ENCODE assay signal across 10 cellular contexts in genomic region chr3:122245513-122246174, GRCh38.
DNase-seq lines count a peak whose midpoint lies in the region; ATAC-seq, FAIRE-seq and TF ChIP-seq lines count a peak whose summit lies in the region.
"Had no signal": no experiment of that assay in that cellular context is flagged by ENCODE, and none has a peak within 500 bp of the region (broad histone marks: within the 10 kb centered on the region; RNA-seq: fewer than 3 reads in every experiment).

No MANE protein-coding gene starts in this region.

- no peak overlapping the region for H3K27ac ChIP-seq in kidney (ENCODE audit: low read depth in 2 of 2, low read length in 2 of 2)

- peaks cover 36% of the 10 kb centered on the region for H3K27me3 Mint-ChIP-seq in T-helper 2 cell treated with Interferon-gamma antibody and Interleukin-4, amounts not matched to agents 5 μg/mL and 100 μg/mL, for 36 hours (ENCODE audit: low read depth)

- DNase-seq in AG10803 (ENCODE audit: low read depth), result peak; percentile 30
- DNase-seq in T-helper 2 cell treated with Interferon-gamma antibody and Interleukin-4, amounts not matched to agents 5 μg/mL and 100 μg/mL, for 36 hours (ENCODE audit: low spot score), result no peak
- no peak for DNase-seq in kidney
- no peak for DNase-seq in left lobe of liver (ENCODE audit: low spot score)
- no peak for DNase-seq in cerebellum (ENCODE audit: low spot score)
- DNase-seq in NCI-H526 (lab: John Stamatoyannopoulos, UW), result no peak
- DNase-seq: stimulated activated CD4-positive, alpha-beta T cell treated with anti-CD3 and anti-CD28 coated beads, Interleukin-15, amount 100 ng/mL, for 24 hours had no signal

- H3K4me1 ChIP-seq in kidney (ENCODE audit: control insufficient read depth in 1 of 2, insufficient read depth in 1 of 2, low read depth in 1 of 2, low read length in 2 of 2), result peaks cover 3 to 18% of the 10 kb centered on the region in 2 donors

- no peak overlapping the region for H3K9ac ChIP-seq in kidney (ENCODE audit: low read length in 2 of 2)

- no peaks in the 10 kb centered on the region for H3K36me3 ChIP-seq in kidney (ENCODE audit: control insufficient read depth in 1 of 2, insufficient read depth in 2 of 2, low read length in 2 of 2)

- ATAC-seq in GM19043 (IDR thresholded peaks at IDR 0.05; ENCODE audit: low read depth, unreplicated experiment), result peak; percentile 43
- ATAC-seq in HG02870 (IDR thresholded peaks at IDR 0.05; ENCODE audit: unreplicated experiment), result no peak
- ATAC-seq in left lobe of liver, result no peak

- peak overlapping the region; percentile 30 for H3K4me3 ChIP-seq in AG10803 (ENCODE audit: low read length)
- peak overlapping the region; percentile 19 to 22 for H3K4me3 ChIP-seq in kidney (ENCODE audit: low read length in 2 of 2)

- no peak for FAIRE-seq in kidney (lab: Jason Lieb, UNC)
- FAIRE-seq: GM12892 had no signal

- intact Hi-C loops in kidney (cut with DNase I), result no loop called here

- no peaks in the 10 kb centered on the region for H3K9me3 Mint-ChIP-seq in T-helper 2 cell treated with Interferon-gamma antibody and Interleukin-4, amounts not matched to agents 5 μg/mL and 100 μg/mL, for 36 hours

- H3K9me3 ChIP-seq in kidney (ENCODE audit: control insufficient read depth in 1 of 2, low read length in 2 of 2), result no peaks in the 10 kb centered on the region

- TF ChIP-seq CTCF in AG10803 (conservative IDR thresholded peaks at IDR 0.05; ENCODE audit: low read length) (peak; percentile 19; the same call in 1 of the 2 replicates), kidney (IDR thresholded peaks at IDR 0.05; ENCODE audit: borderline replicate concordance, extremely low read depth, insufficient read depth) (no peak)

- H3K27ac Mint-ChIP-seq in T-helper 2 cell treated with Interferon-gamma antibody and Interleukin-4, amounts not matched to agents 5 μg/mL and 100 μg/mL, for 36 hours, result peak overlapping the region; percentile 34

- H3K36me3 Mint-ChIP-seq in T-helper 2 cell treated with Interferon-gamma antibody and Interleukin-4, amounts not matched to agents 5 μg/mL and 100 μg/mL, for 36 hours (ENCODE audit: low read depth), result no peaks in the 10 kb centered on the region

- H3K4me3 Mint-ChIP-seq in T-helper 2 cell treated with Interferon-gamma antibody and Interleukin-4, amounts not matched to agents 5 μg/mL and 100 μg/mL, for 36 hours, result peak overlapping the region; percentile 77

- H3K4me1 Mint-ChIP-seq in T-helper 2 cell treated with Interferon-gamma antibody and Interleukin-4, amounts not matched to agents 5 μg/mL and 100 μg/mL, for 36 hours (ENCODE audit: low read depth), result peaks cover 21% of the 10 kb centered on the region
